11 cellular contexts compared by ENCODE assay signal in genomic region chr20:56778765-56779195, GRCh38.
DNase-seq lines count a peak whose midpoint lies in the region; ATAC-seq and TF ChIP-seq lines count a peak whose summit lies in the region.
"Had no signal": no experiment of that assay in that cellular context is flagged by ENCODE, and none has a peak within 500 bp of the region (broad histone marks: within the 10 kb centered on the region; RNA-seq: fewer than 3 reads in every experiment).

No MANE protein-coding gene starts in this region.

- H4K20me1 ChIP-seq in BLaER1 treated with 17β-estradiol and CSF1 and Interleukin-3, amounts not matched to agents 10 nM and 100 nM: no peaks in the 10 kb centered on the region

- H3K4me1 ChIP-seq in BLaER1 treated with 17β-estradiol and CSF1 and Interleukin-3, amounts not matched to agents 10 nM and 100 nM: peaks cover 10 to 41% (median 29%) of the 10 kb centered on the region in 10 experiments; a peak in 19 of 20 replicates
- H3K4me1 ChIP-seq in effector memory CD4-positive, alpha-beta T cell (ENCODE audit: control insufficient read depth, insufficient read depth, low read length, poor library complexity, severe bottlenecking): no peaks in the 10 kb centered on the region

- no peaks in the 10 kb centered on the region for H3K4me1 Mint-ChIP-seq in stimulated activated effector memory CD8-positive, alpha-beta T cell treated with anti-CD3 and anti-CD28 coated beads, Interleukin-12 subunit alpha, Interleukin-12 subunit beta, amount 100 ng/mL, for 72 hours

- no peaks in the 10 kb centered on the region for H3K9me3 ChIP-seq in BLaER1 treated with 17β-estradiol and CSF1 and Interleukin-3, amounts not matched to agents 10 nM and 100 nM (replicated peaks in 1 of 11)
- no peaks in the 10 kb centered on the region for H3K9me3 ChIP-seq in effector memory CD4-positive, alpha-beta T cell (ENCODE audit: control insufficient read depth, low read length)

- ATAC-seq in left lobe of liver: peak; percentile 88
- no peak for ATAC-seq in stimulated activated effector memory CD8-positive, alpha-beta T cell treated with anti-CD3 and anti-CD28 coated beads, Interleukin-12 subunit alpha, Interleukin-12 subunit beta, amount 100 ng/mL, for 72 hours
- no peak for ATAC-seq in GM18867 (IDR thresholded peaks at IDR 0.05; ENCODE audit: unreplicated experiment)
- ATAC-seq: left colon had no signal

- peak overlapping the region; percentile 34 to 79 (median 64) for H3K4me2 ChIP-seq in BLaER1 treated with 17β-estradiol and CSF1 and Interleukin-3, amounts not matched to agents 10 nM and 100 nM

- H3K9me3 Mint-ChIP-seq in stimulated activated effector memory CD8-positive, alpha-beta T cell treated with anti-CD3 and anti-CD28 coated beads, Interleukin-12 subunit alpha, Interleukin-12 subunit beta, amount 100 ng/mL, for 72 hours: no peaks in the 10 kb centered on the region

- DNase-seq in NCI-H460 (ENCODE audit: extremely low read depth, low read depth): peak; percentile 26
- peak; percentile 56 for DNase-seq in choroid plexus epithelial cell (ENCODE audit: low read depth)
- peak; percentile 52 for DNase-seq in left lobe of liver (ENCODE audit: low spot score)
- DNase-seq in effector memory CD4-positive, alpha-beta T cell: no peak
- no peak for DNase-seq in mucosa of gallbladder (ENCODE audit: low spot score)
- no peak for DNase-seq in stimulated activated effector memory CD8-positive, alpha-beta T cell treated with anti-CD3 and anti-CD28 coated beads, Interleukin-12 subunit alpha, Interleukin-12 subunit beta, amount 100 ng/mL, for 72 hours (ENCODE audit: low spot score in 2 of 2)
- DNase-seq: C1 segment of cervical spinal cord, left colon, NCI-H82 had no signal

- H3K27me3 ChIP-seq in BLaER1 treated with 17β-estradiol and CSF1 and Interleukin-3, amounts not matched to agents 10 nM and 100 nM: no peaks in the 10 kb centered on the region
- no peaks in the 10 kb centered on the region for H3K27me3 ChIP-seq in effector memory CD4-positive, alpha-beta T cell (replicated peaks; ENCODE audit: control insufficient read depth, insufficient read depth, low read length, poor library complexity, severe bottlenecking)

- peak overlapping the region in 7 of 11 experiments; percentile 32 to 69 (median 63); a peak in 11 of 22 replicates for H3K27ac ChIP-seq in BLaER1 treated with 17β-estradiol and CSF1 and Interleukin-3, amounts not matched to agents 10 nM and 100 nM
- no peak overlapping the region for H3K27ac ChIP-seq in effector memory CD4-positive, alpha-beta T cell (ENCODE audit: insufficient read depth, low read length, poor library complexity, severe bottlenecking)

- H3K27ac Mint-ChIP-seq in stimulated activated effector memory CD8-positive, alpha-beta T cell treated with anti-CD3 and anti-CD28 coated beads, Interleukin-12 subunit alpha, Interleukin-12 subunit beta, amount 100 ng/mL, for 72 hours: no peak overlapping the region

- H3K4me3 ChIP-seq in BLaER1 treated with 17β-estradiol and CSF1 and Interleukin-3, amounts not matched to agents 10 nM and 100 nM: no peak overlapping the region
- no peak overlapping the region for H3K4me3 ChIP-seq in choroid plexus epithelial cell (ENCODE audit: low read depth, low read length)
- no peak overlapping the region for H3K4me3 ChIP-seq in effector memory CD4-positive, alpha-beta T cell (ENCODE audit: insufficient read depth, low read depth, low read length, poor library complexity, severe bottlenecking)

- H3K4me3 Mint-ChIP-seq in stimulated activated effector memory CD8-positive, alpha-beta T cell treated with anti-CD3 and anti-CD28 coated beads, Interleukin-12 subunit alpha, Interleukin-12 subunit beta, amount 100 ng/mL, for 72 hours: no peak overlapping the region

- no peaks in the 10 kb centered on the region for H3K36me3 Mint-ChIP-seq in stimulated activated effector memory CD8-positive, alpha-beta T cell treated with anti-CD3 and anti-CD28 coated beads, Interleukin-12 subunit alpha, Interleukin-12 subunit beta, amount 100 ng/mL, for 72 hours

- peak overlapping the region in 6 of 11 experiments; percentile 13 to 68 (median 54); a peak in 9 of 22 replicates for H3K9ac ChIP-seq in BLaER1 treated with 17β-estradiol and CSF1 and Interleukin-3, amounts not matched to agents 10 nM and 100 nM

- TF ChIP-seq CTCF in choroid plexus epithelial cell (conservative IDR thresholded peaks at IDR 0.05; ENCODE audit: low read depth, low read length): no peak

- H3K36me3 ChIP-seq in BLaER1 treated with 17β-estradiol and CSF1 and Interleukin-3, amounts not matched to agents 10 nM and 100 nM: no peaks in the 10 kb centered on the region
- no peaks in the 10 kb centered on the region for H3K36me3 ChIP-seq in effector memory CD4-positive, alpha-beta T cell (ENCODE audit: control insufficient read depth, insufficient read depth, low read length)

Comparison
In these comparisons a context has a peak if more than half of its experiments do, and no peak if none do; other contexts are left out.
1. DNase-seq: peak in NCI-H460 (single experiment), choroid plexus epithelial cell (single experiment) and left lobe of liver (single experiment); none in effector memory CD4-positive, alpha-beta T cell (0 of 3), mucosa of gallbladder (single experiment) and stimulated activated effector memory CD8-positive, alpha-beta T cell treated with anti-CD3 and anti-CD28 coated beads, Interleukin-12 subunit alpha, Interleukin-12 subunit beta, amount 100 ng/mL, for 72 hours (0 of 2).